Comparison of ENCODE assay signal across 1 cellular context in genomic region chr2:43942001-43942400, GRCh38.
TF ChIP-seq lines count a peak whose summit lies in the region.

No MANE protein-coding gene starts in this region.

TF ChIP-seq in GM23338, 12 proteins besides CTCF, POLR2A, EP300 and RAD21 (continued from another document):
- TF ChIP-seq, protein P1, sequence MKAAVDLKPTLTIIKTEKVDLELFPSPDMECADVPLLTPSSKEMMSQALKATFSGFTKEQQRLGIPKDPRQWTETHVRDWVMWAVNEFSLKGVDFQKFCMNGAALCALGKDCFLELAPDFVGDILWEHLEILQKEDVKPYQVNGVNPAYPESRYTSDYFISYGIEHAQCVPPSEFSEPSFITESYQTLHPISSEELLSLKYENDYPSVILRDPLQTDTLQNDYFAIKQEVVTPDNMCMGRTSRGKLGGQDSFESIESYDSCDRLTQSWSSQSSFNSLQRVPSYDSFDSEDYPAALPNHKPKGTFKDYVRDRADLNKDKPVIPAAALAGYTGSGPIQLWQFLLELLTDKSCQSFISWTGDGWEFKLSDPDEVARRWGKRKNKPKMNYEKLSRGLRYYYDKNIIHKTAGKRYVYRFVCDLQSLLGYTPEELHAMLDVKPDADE (IDR thresholded peaks at IDR 0.05), result no peak
- TF ChIP-seq POLR2AphosphoS5 (IDR thresholded peaks at IDR 0.05; ENCODE audit: low read depth) (no peak), ZNF462 (CRISPR knock-in tag; IDR thresholded peaks at IDR 0.05) (no peak), EZH2phosphoT487 (IDR thresholded peaks at IDR 0.05; ENCODE audit: unreplicated experiment) (no peak)
